In genomic region chr7:1122832-1123501, GRCh38 we compare ENCODE assay signal across 16 cellular contexts. TPM values are rescaled to one million over a fixed set of nuclear protein-coding genes. Genes with fewer than 3 reads are reported as not detected.
A peak's percentile ranks its signal among the peaks of the same experiment; 100 is the strongest.
DNase-seq lines count a peak whose midpoint lies in the region; ATAC-seq and TF ChIP-seq lines count a peak whose summit lies in the region.
"Had no signal": no experiment of that assay in that cellular context is flagged by ENCODE, and none has a peak within 500 bp of the region (broad histone marks: within the 10 kb centered on the region; RNA-seq: fewer than 3 reads in every experiment).

No MANE protein-coding gene starts in this region.

- H3K27me3 Mint-ChIP-seq in chondrocyte (ENCODE audit: low read depth), result no peaks in the 10 kb centered on the region
- no peaks in the 10 kb centered on the region for H3K27me3 Mint-ChIP-seq in activated CD4-positive, alpha-beta T cell treated with anti-CD3 and anti-CD28 coated beads for 36 hours
- H3K27me3 Mint-ChIP-seq: activated naive CD4-positive, alpha-beta T cell treated with anti-CD3 and anti-CD28 coated beads, Interleukin-2, amount 50 U/mL, for 24 hours had no signal

- peaks cover 43% of the 10 kb centered on the region for H3K4me1 Mint-ChIP-seq in chondrocyte (ENCODE audit: low read depth)
- H3K4me1 Mint-ChIP-seq in activated CD4-positive, alpha-beta T cell treated with anti-CD3 and anti-CD28 coated beads for 36 hours, result peaks cover 11% of the 10 kb centered on the region

- intact Hi-C loops in A673 (cut with micrococcal nuclease; ENCODE audit: unreplicated experiment), result no loop called here
- intact Hi-C loops in sciatic nerve (cut with DNase I), result loop anchor here (5.0 kb wide), 1 partner anchor 36 kb away; the partner anchor contains the start of gene GPER1
- intact Hi-C loops in activated CD4-positive, alpha-beta T cell treated with anti-CD3 and anti-CD28 coated beads for 36 hours (cut with DNase I, micrococcal nuclease), result no loop called here

- CTCF ChIA-PET in A673 (lab: Charles Lee), result interaction anchor here (0.6 to 1.3 kb wide), 4 partner anchors 57 to 946 kb away, joined by 3 to 12 read pairs (median 4); no protein-coding TSS in a partner anchor
- CTCF ChIA-PET in activated CD4-positive, alpha-beta T cell treated with anti-CD3 and anti-CD28 coated beads for 36 hours (lab: Charles Lee), result no interaction called here

- ATAC-seq in sciatic nerve, result peak; percentile 31
- ATAC-seq in activated CD4-positive, alpha-beta T cell treated with anti-CD3 and anti-CD28 coated beads for 36 hours, result no peak
- ATAC-seq in HG02981 (IDR thresholded peaks at IDR 0.05; ENCODE audit: unreplicated experiment), result no peak

- H3K9me3 ChIP-seq in A673 (ENCODE audit: low read depth, low read length, poor library complexity, severe bottlenecking), result no peaks in the 10 kb centered on the region
- H3K9me3 ChIP-seq in right atrium auricular region, result no peaks in the 10 kb centered on the region
- H3K9me3 ChIP-seq: A549 had no signal

- H3K27me3 ChIP-seq in A673 (replicated peaks; ENCODE audit: insufficient read depth, low read depth, low read length, poor library complexity), result no peaks in the 10 kb centered on the region
- H3K27me3 ChIP-seq in right atrium auricular region, result no peaks in the 10 kb centered on the region

- H3K27ac ChIP-seq in A673 (ENCODE audit: low read depth, low read length, poor library complexity, severe bottlenecking) (peak overlapping the region; percentile 53), right atrium auricular region (peak overlapping the region; percentile 73 to 88)
- H3K27ac ChIP-seq: A549 had no signal

- BruUV-seq in A673 (replicated peaks; lab: Mats Ljungman, UMichigan), result no TSS peak

- TF ChIP-seq CTCF in A673 (conservative IDR thresholded peaks at IDR 0.05; ENCODE audit: low read depth, low read length) (no peak), chondrocyte (IDR thresholded peaks at IDR 0.05) (no peak), right atrium auricular region (IDR thresholded peaks at IDR 0.05) (no peak)

- H3K4me3 ChIP-seq in A673 (ENCODE audit: low read depth, low read length, poor library complexity, severe bottlenecking) (no peak overlapping the region), right atrium auricular region (no peak overlapping the region)
- H3K4me3 ChIP-seq: A549 had no signal

- H3K36me3 Mint-ChIP-seq in chondrocyte (ENCODE audit: low read depth), result peaks cover 2% of the 10 kb centered on the region
- peaks cover 11% of the 10 kb centered on the region for H3K36me3 Mint-ChIP-seq in activated CD4-positive, alpha-beta T cell treated with anti-CD3 and anti-CD28 coated beads for 36 hours (ENCODE audit: low read depth)

- H3K4me1 ChIP-seq in A673 (ENCODE audit: insufficient read depth, low read length, poor library complexity, severe bottlenecking) (peaks cover 20% of the 10 kb centered on the region), right atrium auricular region (peaks cover 0 to 27% of the 10 kb centered on the region in 2 donors)
- H3K4me1 ChIP-seq: A549, parathyroid adenoma had no signal

- no peaks in the 10 kb centered on the region for H3K9me3 Mint-ChIP-seq in chondrocyte (ENCODE audit: low read depth)
- no peaks in the 10 kb centered on the region for H3K9me3 Mint-ChIP-seq in activated CD4-positive, alpha-beta T cell treated with anti-CD3 and anti-CD28 coated beads for 36 hours (ENCODE audit: low read depth)
- H3K9me3 Mint-ChIP-seq: activated naive CD4-positive, alpha-beta T cell treated with anti-CD3 and anti-CD28 coated beads, Interleukin-2, amount 50 U/mL, for 24 hours; WTC11 had no signal

- peak overlapping the region; percentile 49 for H3K27ac Mint-ChIP-seq in chondrocyte (ENCODE audit: unreplicated experiment)
- H3K27ac Mint-ChIP-seq in activated CD4-positive, alpha-beta T cell treated with anti-CD3 and anti-CD28 coated beads for 36 hours, result no peak overlapping the region
- H3K27ac Mint-ChIP-seq: activated naive CD4-positive, alpha-beta T cell treated with anti-CD3 and anti-CD28 coated beads, Interleukin-2, amount 50 U/mL, for 24 hours had no signal

- POLR2A ChIA-PET in A673 (lab: Charles Lee; ENCODE audit: low non-redundant PET), result no interaction called here
- POLR2A ChIA-PET in activated CD4-positive, alpha-beta T cell treated with anti-CD3 and anti-CD28 coated beads for 36 hours (lab: Charles Lee), result no interaction called here

- peaks cover 5% of the 10 kb centered on the region for H3K36me3 ChIP-seq in A673 (ENCODE audit: insufficient read depth, low read length, poor library complexity, severe bottlenecking)
- H3K36me3 ChIP-seq in right atrium auricular region, result no peaks in the 10 kb centered on the region

- DNase-seq in A673 (ENCODE audit: low spot score) (no peak), chondrocyte (ENCODE audit: low spot score) (peak; percentile 85), right atrium auricular region (ENCODE audit: low spot score) (no peak), sciatic nerve (ENCODE audit: low spot score) (peak; percentile 63), NCI-H1694 treated with DMSO at 0.1 percent for 48 hours (lab: John Stamatoyannopoulos, UW) (no peak), dermis blood vessel endothelial cell (no peak)
- DNase-seq in activated CD4-positive, alpha-beta T cell treated with anti-CD3 and anti-CD28 coated beads for 36 hours, result no peak
- DNase-seq: activated CD8-positive, alpha-beta memory T cell treated with anti-CD3 and anti-CD28 coated beads, Interleukin-2, amount 50 U/mL, for 48 hours; NCI-H146; NCI-H510A; stimulated activated CD4-positive, alpha-beta T cell treated with anti-CD3 and anti-CD28 coated beads, Interleukin-2, amount 100 ng/mL, for 48 hours had no signal

- no peak overlapping the region for H3K4me3 Mint-ChIP-seq in chondrocyte (ENCODE audit: unreplicated experiment)
- H3K4me3 Mint-ChIP-seq in activated CD4-positive, alpha-beta T cell treated with anti-CD3 and anti-CD28 coated beads for 36 hours, result no peak overlapping the region
- H3K4me3 Mint-ChIP-seq: activated naive CD4-positive, alpha-beta T cell treated with anti-CD3 and anti-CD28 coated beads, Interleukin-2, amount 50 U/mL, for 24 hours; WTC11 had no signal

RNA-seq across cellular contexts. Expression of gene GPER1, which starts 35.1 kb away (rescaled TPM):
- total RNA-seq in A673 (2021) (0.37 and 0.63 TPM in 2 replicates), chondrocyte (5.7 to 9.9 TPM (median 9.5 TPM) in 3 replicates), right atrium auricular region (1 to 10 TPM; 4.6 to 6.9 TPM), sciatic nerve (11.1 TPM), dermis blood vessel endothelial cell (1.0 and 2.0 TPM in 2 replicates)
- not detected for total RNA-seq in activated CD4-positive, alpha-beta T cell treated with anti-CD3 and anti-CD28 coated beads for 36 hours

RNA-seq across cellular contexts. Expression of gene ZFAND2A, which starts 37.0 kb away (rescaled TPM):
- total RNA-seq in A673 (2021) (26.1 and 27.4 TPM in 2 replicates), chondrocyte (15.2 to 16.2 TPM (median 15.6 TPM) in 3 replicates), right atrium auricular region (10 to 100 TPM; 10.2 to 16.2 TPM), sciatic nerve (24.7 TPM), dermis blood vessel endothelial cell (12.2 and 27.7 TPM in 2 replicates)
- total RNA-seq in activated CD4-positive, alpha-beta T cell treated with anti-CD3 and anti-CD28 coated beads for 36 hours, result 10 to 100 TPM; 21.6 to 25.2 TPM

Comparison
In these comparisons a context has a peak if more than half of its experiments do, and no peak if none do; other contexts are left out.
1. DNase-seq: peak in chondrocyte (single experiment) and sciatic nerve (single experiment); none in A673 (single experiment), right atrium auricular region (single experiment), activated CD4-positive, alpha-beta T cell treated with anti-CD3 and anti-CD28 coated beads for 36 hours (single experiment), NCI-H1694 treated with DMSO at 0.1 percent for 48 hours (single experiment) and dermis blood vessel endothelial cell (single experiment).